Comparison of ENCODE assay signal across 13 cellular contexts in the genomic region with DNA sequence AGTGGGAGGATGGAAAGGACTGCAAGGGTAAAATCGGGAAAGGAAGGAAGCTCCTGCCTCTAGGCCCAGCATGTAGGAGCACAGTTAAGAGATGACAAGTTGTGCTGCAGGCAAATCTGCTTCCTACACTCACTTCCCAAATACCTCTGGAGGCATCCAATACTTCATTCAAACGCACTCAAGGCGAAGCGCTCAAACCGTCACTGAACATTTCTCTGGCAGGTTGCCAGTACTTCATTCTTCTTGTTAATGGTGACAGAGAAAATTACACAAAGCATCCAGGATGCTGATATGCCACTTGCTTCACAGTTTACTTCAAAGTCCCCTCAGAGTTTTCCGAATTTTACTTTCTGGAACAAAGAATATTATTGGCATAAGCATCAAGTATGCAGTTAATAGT. TPM values are rescaled to one million over a fixed set of nuclear protein-coding genes. Genes with fewer than 3 reads are reported as not detected.
A peak's percentile ranks its signal among the peaks of the same experiment; 100 is the strongest.
DNase-seq lines count a peak whose midpoint lies in the region; ATAC-seq and TF ChIP-seq lines count a peak whose summit lies in the region.
"Had no signal": no experiment of that assay in that cellular context is flagged by ENCODE, and none has a peak within 500 bp of the region (broad histone marks: within the 10 kb centered on the region; RNA-seq: fewer than 3 reads in every experiment).

No MANE protein-coding gene starts in this region.

- in situ Hi-C loops in GM23248 (cut with MboI) (no loop called here), GM13976 (cut with MboI; ENCODE audit: low sequenced_read_pairs, unreplicated experiment) (no loop called here)

- no peaks in the 10 kb centered on the region for H3K4me1 Mint-ChIP-seq in CD8-positive, alpha-beta T cell (ENCODE audit: low read depth)
- H3K4me1 Mint-ChIP-seq: activated naive CD4-positive, alpha-beta T cell treated with anti-CD3 and anti-CD28 coated beads, Interleukin-2, amount 50 U/mL, for 24 hours had no signal

- H2AFZ ChIP-seq in GM23248, result no peak overlapping the region

- no peak overlapping the region for H3K9ac ChIP-seq in GM23248

- TF ChIP-seq CTCF in A673 (conservative IDR thresholded peaks at IDR 0.05; ENCODE audit: low read depth, low read length) (no peak), gastroesophageal sphincter (IDR thresholded peaks at IDR 0.05) (no peak), GM13976 (IDR thresholded peaks at IDR 0.05; ENCODE audit: borderline replicate concordance, control extremely low read depth, extremely low read depth, insufficient read depth, missing control alignments) (no peak)
- no peak for TF ChIP-seq CTCF in CD8-positive, alpha-beta T cell (IDR thresholded peaks at IDR 0.05)

- no peaks in the 10 kb centered on the region for H3K79me2 ChIP-seq in GM23248 (ENCODE audit: insufficient read depth)

- peaks cover 3% of the 10 kb centered on the region for H3K27me3 Mint-ChIP-seq in CD8-positive, alpha-beta T cell (ENCODE audit: low read depth)
- H3K27me3 Mint-ChIP-seq: dendritic cell treated with granulocyte-macrophage colony-stimulating factor and Interleukin-4, amounts not matched to agents 40 ng/mL and 50 ng/mL, for 4 days had no signal

- BruUV-seq in A673 (replicated peaks; lab: Mats Ljungman, UMichigan), result no TSS peak

- no peak for TF ChIP-seq EP300 in gastroesophageal sphincter (IDR thresholded peaks at IDR 0.05)

- no peaks in the 10 kb centered on the region for H4K20me1 ChIP-seq in GM23248 (ENCODE audit: insufficient read depth)

- H3K27ac Mint-ChIP-seq in CD8-positive, alpha-beta T cell, result no peak overlapping the region
- H3K27ac Mint-ChIP-seq: activated naive CD4-positive, alpha-beta T cell treated with anti-CD3 and anti-CD28 coated beads, Interleukin-2, amount 50 U/mL, for 24 hours; dendritic cell treated with granulocyte-macrophage colony-stimulating factor and Interleukin-4, amounts not matched to agents 40 ng/mL and 50 ng/mL, for 4 days had no signal

- ATAC-seq in gastroesophageal sphincter (peak; percentile 32), GM21381 (IDR thresholded peaks at IDR 0.05; ENCODE audit: unreplicated experiment) (no peak)
- no peak for ATAC-seq in CD8-positive, alpha-beta T cell
- ATAC-seq: stimulated activated naive CD8-positive, alpha-beta T cell treated with anti-CD3 and anti-CD28 coated beads, Interleukin-15, Interleukin-2, amounts not matched to agents 100 U/mL and 50 U/mL, for 24 hours had no signal

- H3K4me3 Mint-ChIP-seq in CD8-positive, alpha-beta T cell, result no peak overlapping the region
- H3K4me3 Mint-ChIP-seq: activated naive CD4-positive, alpha-beta T cell treated with anti-CD3 and anti-CD28 coated beads, Interleukin-2, amount 50 U/mL, for 24 hours; dendritic cell treated with granulocyte-macrophage colony-stimulating factor and Interleukin-4, amounts not matched to agents 40 ng/mL and 50 ng/mL, for 4 days had no signal

- H3K4me3 ChIP-seq in A673 (ENCODE audit: low read depth, low read length, poor library complexity, severe bottlenecking) (no peak overlapping the region), GM23248 (no peak overlapping the region), gastroesophageal sphincter (no peak overlapping the region)
- H3K4me3 ChIP-seq in CD8-positive, alpha-beta T cell (ENCODE audit: low read depth, low read length), result no peak overlapping the region

- H3K9me3 Mint-ChIP-seq in CD8-positive, alpha-beta T cell, result no peaks in the 10 kb centered on the region
- H3K9me3 Mint-ChIP-seq: activated naive CD4-positive, alpha-beta T cell treated with anti-CD3 and anti-CD28 coated beads, Interleukin-2, amount 50 U/mL, for 24 hours; dendritic cell treated with granulocyte-macrophage colony-stimulating factor and Interleukin-4, amounts not matched to agents 40 ng/mL and 50 ng/mL, for 4 days had no signal

- H3F3A ChIP-seq in GM23248 (ENCODE audit: insufficient read depth), result peaks cover 52% of the 10 kb centered on the region

- no peaks in the 10 kb centered on the region for H3K9me2 ChIP-seq in GM23248 (ENCODE audit: insufficient read depth)

- H3K36me3 Mint-ChIP-seq in CD8-positive, alpha-beta T cell, result no peaks in the 10 kb centered on the region
- H3K36me3 Mint-ChIP-seq: activated naive CD4-positive, alpha-beta T cell treated with anti-CD3 and anti-CD28 coated beads, Interleukin-2, amount 50 U/mL, for 24 hours had no signal

- TF ChIP-seq POLR2A in gastroesophageal sphincter (IDR thresholded peaks at IDR 0.05), result no peak

- H3K4me1 ChIP-seq in A673 (ENCODE audit: insufficient read depth, low read length, poor library complexity, severe bottlenecking), result no peaks in the 10 kb centered on the region
- peaks cover 46% of the 10 kb centered on the region for H3K4me1 ChIP-seq in GM23248 (ENCODE audit: insufficient read depth)
- peaks cover 0 to 20% (median 0%) of the 10 kb centered on the region in 3 donors for H3K4me1 ChIP-seq in gastroesophageal sphincter
- H3K4me1 ChIP-seq in CD8-positive, alpha-beta T cell (ENCODE audit: insufficient read depth, low read length), result no peaks in the 10 kb centered on the region

- WGBS in GM23248 (ENCODE audit: low coverage in 1 of 2, low lambda C conversion rate in 2 of 2, missing lambda C conversion rate in 2 of 2), 2 experiments, result 43 to 45% methylated on average over 6 of the region's 6 CpGs
- WGBS in gastroesophageal sphincter (ENCODE audit: low coverage in 1 of 2), 2 donors, result 0 to 38% methylated on average over 6 of the region's 6 CpGs

- H3K4me2 ChIP-seq in GM23248 (ENCODE audit: unreplicated experiment), result peak overlapping the region; percentile 31

- H3K27ac ChIP-seq in A673 (ENCODE audit: low read depth, low read length, poor library complexity, severe bottlenecking), result no peak overlapping the region
- 0 out of 2 replicates have a peak overlapping the region, but pooled peaks have one; percentile 15 for H3K27ac ChIP-seq in GM23248
- no peak overlapping the region for H3K27ac ChIP-seq in gastroesophageal sphincter
- no peak overlapping the region for H3K27ac ChIP-seq in CD8-positive, alpha-beta T cell (ENCODE audit: low read depth, low read length)

- H3K9me3 ChIP-seq in A673 (ENCODE audit: low read depth, low read length, poor library complexity, severe bottlenecking) (no peaks in the 10 kb centered on the region), GM23248 (ENCODE audit: low read depth) (no peaks in the 10 kb centered on the region), gastroesophageal sphincter (no peaks in the 10 kb centered on the region)
- H3K9me3 ChIP-seq in CD8-positive, alpha-beta T cell (ENCODE audit: low read length), result no peaks in the 10 kb centered on the region

- CTCF ChIA-PET in A673 (lab: Charles Lee), result no interaction called here
- CTCF ChIA-PET in CD8-positive, alpha-beta T cell (lab: Charles Lee), result no interaction called here

- intact Hi-C loops in A673 (cut with micrococcal nuclease; ENCODE audit: unreplicated experiment), result no loop called here
- intact Hi-C loops in CD8-positive, alpha-beta T cell (cut with DNase I, micrococcal nuclease), result no loop called here

- H3K36me3 ChIP-seq in A673 (ENCODE audit: insufficient read depth, low read length, poor library complexity, severe bottlenecking) (no peaks in the 10 kb centered on the region), GM23248 (ENCODE audit: low read depth) (no peaks in the 10 kb centered on the region), gastroesophageal sphincter (no peaks in the 10 kb centered on the region)
- no peaks in the 10 kb centered on the region for H3K36me3 ChIP-seq in CD8-positive, alpha-beta T cell (ENCODE audit: insufficient read depth, low read length)

- POLR2A ChIA-PET in A673 (lab: Charles Lee; ENCODE audit: low non-redundant PET), result no interaction called here
- POLR2A ChIA-PET in CD8-positive, alpha-beta T cell (lab: Charles Lee), result no interaction called here

- H3K27me3 ChIP-seq in A673 (replicated peaks; ENCODE audit: insufficient read depth, low read depth, low read length, poor library complexity), result no peaks in the 10 kb centered on the region
- no peaks in the 10 kb centered on the region for H3K27me3 ChIP-seq in GM23248 (replicated peaks; ENCODE audit: insufficient read depth)
- H3K27me3 ChIP-seq in gastroesophageal sphincter, result no peaks in the 10 kb centered on the region
- H3K27me3 ChIP-seq in CD8-positive, alpha-beta T cell (ENCODE audit: insufficient read depth, low read length), result no peaks in the 10 kb centered on the region

- DNase-seq in A673 (ENCODE audit: low spot score) (peak; percentile 41), GM23248 (no peak), NCI-H510A (lab: John Stamatoyannopoulos, UW) (peak; percentile 10), GM13976 (ENCODE audit: low spot score) (no peak), T1000 (lab: John Stamatoyannopoulos, UW) (no peak)
- DNase-seq in CD8-positive, alpha-beta T cell, result no peak
- DNase-seq: posterior cingulate gyrus; stimulated activated CD4-positive, alpha-beta T cell treated with anti-CD3 and anti-CD28 coated beads, Interleukin-4, amount 100 ng/mL, for 4 hours; stimulated activated naive CD8-positive, alpha-beta T cell treated with anti-CD3 and anti-CD28 coated beads, Interleukin-15, Interleukin-2, amounts not matched to agents 100 U/mL and 50 U/mL, for 24 hours had no signal

RNA-seq across cellular contexts. Expression of a gene that starts 59.8 kb away (rescaled TPM):
- total RNA-seq in A673 (2021), result 31.0 and 36.4 TPM in 2 replicates
- 1,282 and 1,485 TPM in 2 replicates for total RNA-seq in GM23248 (2014; rRNA removed; shearing (Covaris generic))
- polyA plus RNA-seq in GM23248 (2016; fragmentation: Nextera tagmentation; extraction: Ambion mirVana), result 1,378 and 1,415 TPM in 2 replicates
- total RNA-seq in gastroesophageal sphincter, result 10 to 100 TPM in 3 of 4 donors, 1 to 10 TPM in 1; 8.3 to 24.7 (median 19.0) TPM
- 1 to 10 TPM; 1.9 to 2.2 TPM for total RNA-seq in CD8-positive, alpha-beta T cell

Comparison
In these comparisons a context has a peak if more than half of its experiments do, and no peak if none do; other contexts are left out.
1. DNase-seq: peak in A673 (single experiment) and NCI-H510A (single experiment); none in GM23248 (single experiment), GM13976 (single experiment), T1000 (single experiment) and CD8-positive, alpha-beta T cell (0 of 7).
2. RNA of a gene that starts 59.8 kb away (total RNA-seq): 1,282 to 1,485 TPM in GM23248; 31.0 to 36.4 TPM in A673, 8.3 to 24.7 TPM in gastroesophageal sphincter and 1.9 to 2.2 TPM in CD8-positive, alpha-beta T cell; every median in the first group is over 10 times any median in the second.